8 cellular contexts compared by ENCODE assay signal in the genomic region with DNA sequence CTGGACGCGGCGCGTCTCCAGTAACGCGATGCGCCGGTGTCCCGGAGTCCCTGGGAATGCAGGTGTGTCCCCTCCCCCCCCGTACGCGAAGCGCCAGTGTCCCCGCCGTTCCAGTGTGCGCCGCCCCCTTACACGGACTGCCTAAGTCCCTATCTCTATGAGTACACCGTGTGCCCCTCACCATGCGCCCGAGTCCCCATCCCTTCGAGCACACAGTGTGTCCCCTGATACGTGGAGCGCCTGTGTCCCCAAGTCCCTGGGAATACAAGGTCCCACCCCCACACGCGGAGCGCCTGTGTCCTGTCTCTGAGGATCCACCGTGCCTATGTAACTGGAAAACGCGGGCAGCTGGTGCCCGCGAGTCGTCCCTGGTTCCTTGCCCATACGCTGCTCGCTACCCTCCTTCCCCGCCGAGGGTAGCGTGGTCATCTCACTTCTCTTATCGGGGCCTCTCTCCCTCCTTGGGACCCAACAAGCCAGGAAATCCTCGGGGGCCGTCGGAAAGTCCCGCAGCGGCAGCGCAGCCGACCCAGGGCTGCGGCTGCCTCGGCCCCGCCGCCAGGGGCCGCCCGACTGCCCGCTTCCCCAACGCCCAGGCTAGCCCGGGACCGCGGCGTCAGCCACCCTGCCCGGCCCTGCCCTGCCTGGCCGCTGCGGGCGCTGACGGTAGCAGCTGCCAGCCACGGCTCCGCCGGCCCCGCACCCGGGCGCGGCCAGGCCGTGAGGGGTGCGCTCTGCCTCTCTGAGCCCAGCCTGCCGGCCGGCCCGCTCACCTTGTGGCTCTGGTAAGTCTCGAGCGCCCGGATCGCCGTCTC. TPM values are rescaled to one million over a fixed set of nuclear protein-coding genes. Genes with fewer than 3 reads are reported as not detected.
DNase-seq lines count a peak whose midpoint lies in the region; ATAC-seq and TF ChIP-seq lines count a peak whose summit lies in the region.

No MANE protein-coding gene starts in this region.

- H3K27ac Mint-ChIP-seq in activated naive CD8-positive, alpha-beta T cell, result peak overlapping the region; percentile 95
- H3K27ac Mint-ChIP-seq in osteocyte (ENCODE audit: unreplicated experiment), result peak overlapping the region; percentile 96

- H3K27ac ChIP-seq in SK-N-SH (ENCODE audit: low read depth in 2 of 2, low read length in 1 of 2), result peak overlapping the region; percentile 34 to 84; a peak in 3 of 4 replicates
- peak overlapping the region; percentile 98 to 99 for H3K27ac ChIP-seq in thoracic aorta

- peak overlapping the region; percentile 82 for H3K4me2 ChIP-seq in SK-N-SH

- H2AFZ ChIP-seq in SK-N-SH (ENCODE audit: low read depth), result 0 out of 2 replicates have a peak overlapping the region, but pooled peaks have one; percentile 8

- H3K36me3 ChIP-seq in SK-N-SH (replicated peaks in 1 of 2; ENCODE audit: control insufficient read depth in 1 of 2, insufficient read depth in 2 of 2, low read length in 1 of 2) (no peaks in the 10 kb centered on the region), thoracic aorta (no peaks in the 10 kb centered on the region)

- WGBS in SK-N-SH (ENCODE audit: low lambda C conversion rate), result 0% methylated on average over 6 of the region's 80 CpGs

- H3F3A ChIP-seq in SK-N-SH (replicated peaks; ENCODE audit: insufficient read depth), result peaks cover 20% of the 10 kb centered on the region

- H3K27me3 ChIP-seq in SK-N-SH (ENCODE audit: insufficient read depth) (no peaks in the 10 kb centered on the region), thoracic aorta (replicated peaks; ENCODE audit: insufficient read depth) (no peaks in the 10 kb centered on the region)

- peak overlapping the region; percentile 95 for H3K9ac ChIP-seq in SK-N-SH

- H4K20me1 ChIP-seq in SK-N-SH (ENCODE audit: insufficient read depth), result peaks cover 38% of the 10 kb centered on the region

- POLR2A ChIA-PET in SK-N-SH (lab: Yijun Ruan, JAX), result no interaction called here

- H3K27me3 Mint-ChIP-seq in activated naive CD8-positive, alpha-beta T cell, result no peaks in the 10 kb centered on the region
- no peaks in the 10 kb centered on the region for H3K27me3 Mint-ChIP-seq in osteocyte (ENCODE audit: unreplicated experiment)

- no peaks in the 10 kb centered on the region for H3K9me3 Mint-ChIP-seq in activated naive CD8-positive, alpha-beta T cell (ENCODE audit: low read depth)
- no peaks in the 10 kb centered on the region for H3K9me3 Mint-ChIP-seq in osteocyte (ENCODE audit: unreplicated experiment)

- TF ChIP-seq EP300 in SK-N-SH (IDR thresholded peaks at IDR 0.05; ENCODE audit: borderline replicate concordance in 1 of 2, low read depth in 1 of 2, low read length in 1 of 2), result no peak

- intact Hi-C loops in head of caudate nucleus (cut with DNase I), result loop anchor here (2.0 to 5.0 kb wide), 2 partner anchors 102 to 376 kb away; no protein-coding TSS in a partner anchor

- H3K4me3 Mint-ChIP-seq in activated naive CD8-positive, alpha-beta T cell, result peak overlapping the region; percentile 96
- peak overlapping the region; percentile 90 for H3K4me3 Mint-ChIP-seq in osteocyte (ENCODE audit: unreplicated experiment)

- H3K4me3 ChIP-seq in SK-N-SH (ENCODE audit: low read depth in 2 of 2, low read length in 1 of 2) (peak overlapping the region; percentile 85 to 87), thoracic aorta (peak overlapping the region; percentile 97)

- TF ChIP-seq CTCF in SK-N-SH (IDR thresholded peaks at IDR 0.05) (peak; percentile 74), osteocyte (IDR thresholded peaks at IDR 0.05) (peak; percentile 93), thoracic aorta (IDR thresholded peaks at IDR 0.05) (peak; percentile 75)

- ATAC-seq in GM21381 (IDR thresholded peaks at IDR 0.05; ENCODE audit: unreplicated experiment) (peak; percentile 54), thoracic aorta (ENCODE audit: insufficient number of reproducible peaks, low FRiP score, low read depth) (peak; percentile 32)

- peak; percentile 39 for TF ChIP-seq RAD21 in SK-N-SH (IDR thresholded peaks at IDR 0.05; ENCODE audit: low read length)

- no peaks in the 10 kb centered on the region for H3K9me2 ChIP-seq in SK-N-SH

- CTCF ChIA-PET in SK-N-SH (lab: Yijun Ruan, JAX), result interaction anchor here (0.6 to 1.9 kb wide), 26 partner anchors 8 to 677 kb away, joined by 3 to 8 read pairs (median 4); no protein-coding TSS in a partner anchor

- peaks cover 5 to 19% of the 10 kb centered on the region in 2 experiments; a peak in 3 of 4 replicates for H3K4me1 ChIP-seq in SK-N-SH (ENCODE audit: control insufficient read depth in 1 of 2, insufficient read depth in 2 of 2, low read depth in 1 of 2, low read length in 1 of 2)
- peaks cover 8 to 33% of the 10 kb centered on the region in 2 donors for H3K4me1 ChIP-seq in thoracic aorta (ENCODE audit: control insufficient read depth in 1 of 2, low read depth in 2 of 2)

- H3K79me2 ChIP-seq in SK-N-SH (ENCODE audit: insufficient read depth), result peaks cover 56% of the 10 kb centered on the region

- peaks cover 3% of the 10 kb centered on the region for H3K36me3 Mint-ChIP-seq in activated naive CD8-positive, alpha-beta T cell
- peaks cover 2% of the 10 kb centered on the region for H3K36me3 Mint-ChIP-seq in osteocyte (ENCODE audit: unreplicated experiment)

- DNase-seq in DMS53 (lab: John Stamatoyannopoulos, UW) (peak; percentile 93), HUDEP-2 (lab: John Stamatoyannopoulos, UW; ENCODE audit: unreplicated experiment in 76 of 76) (peak in 71 of 76 experiments; percentile 3 to 83 (median 64)), SK-N-SH (peak; percentile 89), head of caudate nucleus (peak; percentile 16 to 87 (median 74)), osteocyte (ENCODE audit: extremely low spot score, unreplicated experiment) (peak; percentile 96), thoracic aorta (ENCODE audit: low spot score) (peak; percentile 22)

- H3K9me3 ChIP-seq in SK-N-SH (no peaks in the 10 kb centered on the region), thoracic aorta (no peaks in the 10 kb centered on the region)

- H3K4me1 Mint-ChIP-seq in activated naive CD8-positive, alpha-beta T cell (ENCODE audit: low read depth), result peaks cover 45% of the 10 kb centered on the region
- H3K4me1 Mint-ChIP-seq in osteocyte (ENCODE audit: unreplicated experiment), result peaks cover 53% of the 10 kb centered on the region

TF ChIP-seq in SK-N-SH, 30 proteins besides CTCF, POLR2A, EP300 and RAD21:
- TF ChIP-seq FOXM1 (IDR thresholded peaks at IDR 0.05; ENCODE audit: low read depth), result no peak
- no peak for TF ChIP-seq YY1 (IDR thresholded peaks at IDR 0.05; ENCODE audit: low read depth)
- TF ChIP-seq NRF1 (IDR thresholded peaks at IDR 0.05; ENCODE audit: low read depth, low read length), result no peak
- no peak for TF ChIP-seq NFIC (IDR thresholded peaks at IDR 0.05; ENCODE audit: borderline replicate concordance)
- peak; percentile 61 for TF ChIP-seq SMC3 (IDR thresholded peaks at IDR 0.05; ENCODE audit: low read depth, low read length)
- no peak for TF ChIP-seq TEAD4 (IDR thresholded peaks at IDR 0.05; ENCODE audit: borderline replicate concordance, insufficient read depth)
- no peak for TF ChIP-seq CHD2 (IDR thresholded peaks at IDR 0.05; ENCODE audit: low read length, partially characterized antibody)
- no peak for TF ChIP-seq TAF1 (IDR thresholded peaks at IDR 0.05; ENCODE audit: borderline replicate concordance, low read depth, low read length)
- TF ChIP-seq POLR2AphosphoS5 (IDR thresholded peaks at IDR 0.05; ENCODE audit: low read depth, low read length), result no peak
- peak; percentile 51; the same call in 1 of the 2 replicates for TF ChIP-seq MXI1 (IDR thresholded peaks at IDR 0.05; ENCODE audit: low read depth, low read length)

RNA-seq across cellular contexts. Expression of a gene that starts 0.6 kb away (rescaled TPM):
- 18.4 and 27.4 TPM in 2 replicates for polyA plus RNA-seq in SK-N-SH (2012; rRNA removed)
- 22.3 and 24.9 TPM in 2 replicates for polyA plus RNA-seq in SK-N-SH (2012; cell fraction: cytosol; rRNA removed)
- polyA plus RNA-seq in SK-N-SH (2012; cell fraction: nucleus; rRNA removed), result 25.1 and 49.5 TPM in 2 replicates
- total RNA-seq in osteocyte, result 50.7 and 50.8 TPM in 2 replicates
- 100 to 1,000 TPM in 1 of 2 donors, 10 to 100 TPM in 1; 83.9 to 248 TPM for total RNA-seq in thoracic aorta

Comparison
In these comparisons a context has a peak if more than half of its experiments do, and no peak if none do; other contexts are left out.
1. Peak in every context shown above with its lines: DNase-seq, ATAC-seq, H3K4me3 ChIP-seq and H3K27ac ChIP-seq.
2. DNase-seq: peak in every context shown above with its lines; median percentile 96 in osteocyte; 93 in DMS53; 89 in SK-N-SH; 74 in head of caudate nucleus; 64 in HUDEP-2; 22 in thoracic aorta.